ENCODE assay signal across 11 cellular contexts in the genomic region with DNA sequence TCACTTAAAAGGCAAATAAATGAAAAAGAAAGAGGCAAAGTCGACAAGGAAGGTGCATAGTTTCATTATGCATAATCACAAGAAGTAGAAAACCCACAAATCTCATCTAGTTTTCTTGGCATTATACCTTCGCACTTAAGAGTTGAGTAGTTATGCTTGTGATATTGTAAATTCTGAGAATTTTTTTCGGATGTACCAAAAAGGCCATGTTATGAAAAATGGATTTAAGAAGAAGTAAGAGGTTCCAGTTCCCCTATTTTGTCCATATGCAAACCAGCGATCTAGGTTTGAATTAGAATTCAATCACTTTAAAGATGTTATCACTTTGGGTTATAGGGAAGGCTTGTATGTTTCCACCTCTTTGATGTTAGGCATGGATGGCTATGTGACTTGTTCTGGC. TPM values are rescaled to one million over a fixed set of nuclear protein-coding genes. Genes with fewer than 3 reads are reported as not detected.
A peak's percentile ranks its signal among the peaks of the same experiment; 100 is the strongest.
DNase-seq lines count a peak whose midpoint lies in the region; ATAC-seq and TF ChIP-seq lines count a peak whose summit lies in the region.
"Had no signal": no experiment of that assay in that cellular context is flagged by ENCODE, and none has a peak within 500 bp of the region (broad histone marks: within the 10 kb centered on the region; RNA-seq: fewer than 3 reads in every experiment).

No MANE protein-coding gene starts in this region.

- H2BK5ac ChIP-seq in neuronal stem cell (ENCODE audit: low read length), result no peak overlapping the region

- no peak overlapping the region for H3K4me2 ChIP-seq in neuronal stem cell (ENCODE audit: insufficient read depth, low read length, poor library complexity, severe bottlenecking)

- H3K27me3 ChIP-seq in neuronal stem cell (ENCODE audit: control insufficient read depth in 3 of 3, insufficient read depth in 3 of 3, low read depth in 1 of 3, low read length in 3 of 3) (no peaks in the 10 kb centered on the region), left lung (no peaks in the 10 kb centered on the region), colonic mucosa (no peaks in the 10 kb centered on the region), aorta (ENCODE audit: control insufficient read depth in 1 of 2, insufficient read depth in 2 of 2, low read length in 1 of 2) (no peaks in the 10 kb centered on the region)

- intact Hi-C loops in left lung (cut with DNase I), result no loop called here
- intact Hi-C loops in colonic mucosa (cut with DNase I), result no loop called here
- intact Hi-C loops in aorta (cut with DNase I), result no loop called here

- no peak for TF ChIP-seq CTCF in left lung (IDR thresholded peaks at IDR 0.05)
- TF ChIP-seq CTCF in colonic mucosa (IDR thresholded peaks at IDR 0.05), result no peak

- no peak overlapping the region for H3K4ac ChIP-seq in neuronal stem cell (ENCODE audit: low read length)

- H3K9me3 ChIP-seq in neuronal stem cell (replicated peaks in 1 of 2; ENCODE audit: control insufficient read depth in 2 of 2, insufficient read depth in 1 of 2, low read depth in 1 of 2, low read length in 2 of 2), result no peaks in the 10 kb centered on the region
- H3K9me3 ChIP-seq in left lung, result no peaks in the 10 kb centered on the region
- H3K9me3 ChIP-seq in colonic mucosa, result no peaks in the 10 kb centered on the region
- H3K9me3 ChIP-seq in aorta (ENCODE audit: control insufficient read depth, low read length), result no peaks in the 10 kb centered on the region

- no peak overlapping the region for H3K9ac ChIP-seq in neuronal stem cell (ENCODE audit: low read depth, low read length, poor library complexity)
- no peak overlapping the region for H3K9ac ChIP-seq in colonic mucosa (ENCODE audit: low read depth in 2 of 2, low read length in 2 of 2)

- H3K27ac ChIP-seq in neuronal stem cell (replicated peaks; ENCODE audit: low read length) (no peak overlapping the region), left lung (no peak overlapping the region), colonic mucosa (no peak overlapping the region), aorta (ENCODE audit: low read depth in 1 of 2, low read length in 2 of 2) (no peak overlapping the region)

- no peak overlapping the region for H2BK12ac ChIP-seq in neuronal stem cell (ENCODE audit: low read length)

- H3K18ac ChIP-seq in neuronal stem cell (ENCODE audit: low read length), result no peak overlapping the region

- no peak overlapping the region for H4K8ac ChIP-seq in neuronal stem cell (ENCODE audit: low read depth, low read length)

- no peak overlapping the region for H4K91ac ChIP-seq in neuronal stem cell (ENCODE audit: low read depth, low read length, poor library complexity)

- no peak overlapping the region for H3K23ac ChIP-seq in neuronal stem cell (ENCODE audit: low read depth, low read length, poor library complexity)

- H3K4me1 ChIP-seq in neuronal stem cell (ENCODE audit: control insufficient read depth in 2 of 2, insufficient read depth in 1 of 2, low read depth in 1 of 2, low read length in 2 of 2), result peaks cover 0 to 5% of the 10 kb centered on the region in 2 donors
- no peaks in the 10 kb centered on the region for H3K4me1 ChIP-seq in left lung
- H3K4me1 ChIP-seq in colonic mucosa, result no peaks in the 10 kb centered on the region
- H3K4me1 ChIP-seq in aorta (ENCODE audit: control insufficient read depth in 1 of 2, insufficient read depth in 2 of 2, low read length in 2 of 2), result no peaks in the 10 kb centered on the region

- no peaks in the 10 kb centered on the region for H3K79me1 ChIP-seq in neuronal stem cell (ENCODE audit: low read depth, low read length)

- no peak overlapping the region for H2BK15ac ChIP-seq in neuronal stem cell (ENCODE audit: low read length)

- H2AK5ac ChIP-seq in neuronal stem cell (ENCODE audit: low read depth, low read length), result no peak overlapping the region

- no peak overlapping the region for H3K14ac ChIP-seq in neuronal stem cell (ENCODE audit: low read length)

- peak overlapping the region; percentile 24 for H2AFZ ChIP-seq in neuronal stem cell (ENCODE audit: low read length)

- DNase-seq in neuronal stem cell (ENCODE audit: low spot score) (no peak), left lung (no peak), colonic mucosa (no peak), aorta (no peak)
- DNase-seq: activated effector memory CD4-positive, alpha-beta T cell treated with anti-CD3 and anti-CD28 coated beads, Interleukin-2, amount 50 U/mL, for 16 hours; NCI-H2171 treated with DMSO at 0.1 percent for 48 hours; RPMI8226 had no signal

- peak; percentile 93 for ATAC-seq in GM18870 (IDR thresholded peaks at IDR 0.05; ENCODE audit: unreplicated experiment)
- peak; percentile 87 for ATAC-seq in GM21529 (IDR thresholded peaks at IDR 0.05; ENCODE audit: unreplicated experiment)
- peak; percentile 79 for ATAC-seq in HG03095 (IDR thresholded peaks at IDR 0.05; ENCODE audit: unreplicated experiment)
- no peak for ATAC-seq in left lung
- ATAC-seq in aorta (ENCODE audit: low FRiP score), result no peak

- H3K4me3 ChIP-seq in neuronal stem cell (ENCODE audit: low read length in 2 of 2) (no peak overlapping the region), left lung (no peak overlapping the region), colonic mucosa (no peak overlapping the region), aorta (ENCODE audit: low read length in 2 of 2) (no peak overlapping the region)

- H2BK120ac ChIP-seq in neuronal stem cell (ENCODE audit: low read depth, low read length), result no peak overlapping the region

- H3K36me3 ChIP-seq in neuronal stem cell (replicated peaks in 1 of 2; ENCODE audit: control insufficient read depth in 2 of 2, insufficient read depth in 2 of 2, low read length in 2 of 2) (no peaks in the 10 kb centered on the region), left lung (no peaks in the 10 kb centered on the region), colonic mucosa (no peaks in the 10 kb centered on the region), aorta (ENCODE audit: control insufficient read depth in 1 of 2, insufficient read depth in 2 of 2, low read length in 1 of 2) (no peaks in the 10 kb centered on the region)

- no CpG with 5 or more reads among the region's 4 CpGs for WGBS in neuronal stem cell (ENCODE audit: extremely low coverage in 2 of 2, insufficient read length in 2 of 2, insufficient replicate concordance in 1 of 2), 2 donors
- 82 to 85% methylated on average over 4 of the region's 4 CpGs for WGBS in aorta, 2 donors

RNA-seq across cellular contexts. Expression of a gene that starts 7.9 kb away (rescaled TPM):
- 0.03 TPM for polyA plus RNA-seq in neuronal stem cell (2013, experiment 1 of 2)
- 0.01 TPM for polyA plus RNA-seq in neuronal stem cell (2013, experiment 2 of 2)
- total RNA-seq in left lung (1 to 10 TPM in 1 of 2 donors, under 1 TPM in 1; 0.06 to 3.5 TPM), colonic mucosa (under 1 TPM in 1 of 2 donors, not detected in 1; 0.16 TPM), aorta (under 1 TPM in 1 of 2 donors, not detected in 1; 0.42 TPM)
- polyA plus RNA-seq in aorta, result under 1 TPM in 1 of 2 donors, not detected in 1; under 0.01 TPM
- total RNA-seq: natural killer cell treated with Interleukin-12 subunit alpha and Interleukin-12 subunit beta and Interleukin-15 and Interleukin-18, amount 100 ng/mL, for 72 hours had no signal

RNA-seq across cellular contexts. Expression of a gene that starts 51.4 kb away (rescaled TPM):
- 27.5 TPM for polyA plus RNA-seq in neuronal stem cell (2013, experiment 1 of 2)
- 27.8 TPM for polyA plus RNA-seq in neuronal stem cell (2013, experiment 2 of 2)
- total RNA-seq in left lung, result 10 to 100 TPM; 39.5 to 64.2 TPM
- 10 to 100 TPM; 15.7 to 25.8 TPM for total RNA-seq in colonic mucosa
- total RNA-seq in aorta, result 10 to 100 TPM; 24.2 to 28.7 TPM
- 10 to 100 TPM; 23.8 to 36.5 TPM for polyA plus RNA-seq in aorta

RNA-seq across cellular contexts. Expression of a gene that starts 51.5 kb away (rescaled TPM):
- polyA plus RNA-seq in neuronal stem cell (2013, experiment 1 of 2), result 35.2 TPM
- 34.5 TPM for polyA plus RNA-seq in neuronal stem cell (2013, experiment 2 of 2)
- total RNA-seq in left lung (10 to 100 TPM; 17.8 to 20.2 TPM), colonic mucosa (10 to 100 TPM in 1 of 2 donors, 1 to 10 TPM in 1; 8.5 to 16.7 TPM), aorta (10 to 100 TPM; 16.3 to 21.1 TPM)
- 10 to 100 TPM; 16.6 to 26.4 TPM for polyA plus RNA-seq in aorta

Comparison
In these comparisons a context has a peak if more than half of its experiments do, and no peak if none do; other contexts are left out.
1. ATAC-seq: peak in GM18870 (single experiment), GM21529 (single experiment) and HG03095 (single experiment); none in left lung (single experiment) and aorta (single experiment).